17 cellular contexts compared by ENCODE assay signal in genomic region chr13:97134364-97135095, GRCh38.
DNase-seq lines count a peak whose midpoint lies in the region; ATAC-seq, FAIRE-seq and TF ChIP-seq lines count a peak whose summit lies in the region.
"Had no signal": no experiment of that assay in that cellular context is flagged by ENCODE, and none has a peak within 500 bp of the region (broad histone marks: within the 10 kb centered on the region; RNA-seq: fewer than 3 reads in every experiment).

No MANE protein-coding gene starts in this region.

- H3K4me3 Mint-ChIP-seq in neural progenitor cell, result no peak overlapping the region
- H3K4me3 Mint-ChIP-seq in activated T-cell treated with anti-CD3 and anti-CD28 coated beads, Interleukin-2, amount 50 U/mL, for 72 hours, result no peak overlapping the region
- H3K4me3 Mint-ChIP-seq: CD14-positive monocyte, GM23338 had no signal

- H3F3A ChIP-seq in neural progenitor cell (ENCODE audit: low read depth), result no peaks in the 10 kb centered on the region

- H3K36me3 ChIP-seq in bronchial epithelial cell (ENCODE audit: control insufficient read depth, insufficient read depth, low read length) (no peaks in the 10 kb centered on the region), neural progenitor cell (no peaks in the 10 kb centered on the region), spleen (no peaks in the 10 kb centered on the region)

- H3K4me1 ChIP-seq in neural progenitor cell, result peaks cover 12% of the 10 kb centered on the region
- no peaks in the 10 kb centered on the region for H3K4me1 ChIP-seq in spleen

- TF ChIP-seq POLR2A in spleen (IDR thresholded peaks at IDR 0.05), result no peak

- H4K20me1 ChIP-seq in neural progenitor cell (ENCODE audit: low read depth), result no peaks in the 10 kb centered on the region

- TF ChIP-seq CTCF in bronchial epithelial cell (IDR thresholded peaks at IDR 0.05; ENCODE audit: insufficient read depth, low read length, severe bottlenecking) (no peak), neural progenitor cell (IDR thresholded peaks at IDR 0.05) (no peak), spleen (IDR thresholded peaks at IDR 0.05 in 8 of 11, conservative IDR thresholded peaks at IDR 0.05 in 3 of 11) (no peak)

- no peaks in the 10 kb centered on the region for H3K9me3 Mint-ChIP-seq in neural progenitor cell
- no peaks in the 10 kb centered on the region for H3K9me3 Mint-ChIP-seq in activated T-cell treated with anti-CD3 and anti-CD28 coated beads, Interleukin-2, amount 50 U/mL, for 72 hours
- H3K9me3 Mint-ChIP-seq: CD14-positive monocyte, GM23338 had no signal

- H3K79me2 ChIP-seq in neural progenitor cell (ENCODE audit: low read depth), result no peaks in the 10 kb centered on the region

- H3K4me1 Mint-ChIP-seq in neural progenitor cell, result peaks cover 19% of the 10 kb centered on the region
- H3K4me1 Mint-ChIP-seq in activated T-cell treated with anti-CD3 and anti-CD28 coated beads, Interleukin-2, amount 50 U/mL, for 72 hours (ENCODE audit: low read depth), result no peaks in the 10 kb centered on the region
- H3K4me1 Mint-ChIP-seq: CD14-positive monocyte had no signal

- no peaks in the 10 kb centered on the region for H3K36me3 Mint-ChIP-seq in neural progenitor cell
- H3K36me3 Mint-ChIP-seq in activated T-cell treated with anti-CD3 and anti-CD28 coated beads, Interleukin-2, amount 50 U/mL, for 72 hours (ENCODE audit: insufficient read depth in 2 of 2), result no peaks in the 10 kb centered on the region
- H3K36me3 Mint-ChIP-seq: CD14-positive monocyte had no signal

- FAIRE-seq in bronchial epithelial cell (lab: Jason Lieb, UNC), result peak; percentile 64
- FAIRE-seq: GM12878, GM19239 had no signal

- no peak overlapping the region for H3K4me3 ChIP-seq in bronchial epithelial cell (ENCODE audit: low read depth, low read length)
- H3K4me3 ChIP-seq in neural progenitor cell, result no peak overlapping the region
- H3K4me3 ChIP-seq in spleen, result no peak overlapping the region
- H3K4me3 ChIP-seq: GM12878, GM23338 had no signal

- no peak overlapping the region for H3K4me2 ChIP-seq in neural progenitor cell
- H3K4me2 ChIP-seq: GM23338, KMS-11 had no signal

- H3K27me3 Mint-ChIP-seq in neural progenitor cell (ENCODE audit: insufficient read depth, low read depth), result peaks cover 16% of the 10 kb centered on the region
- H3K27me3 Mint-ChIP-seq in activated T-cell treated with anti-CD3 and anti-CD28 coated beads, Interleukin-2, amount 50 U/mL, for 72 hours (ENCODE audit: low read depth), result peaks cover 26% of the 10 kb centered on the region

- H3K9me3 ChIP-seq in neural progenitor cell (ENCODE audit: low read depth) (no peaks in the 10 kb centered on the region), spleen (no peaks in the 10 kb centered on the region)

- no peak overlapping the region for H3K27ac ChIP-seq in neural progenitor cell
- no peak overlapping the region for H3K27ac ChIP-seq in spleen
- H3K27ac ChIP-seq: KMS-11, RWPE1 had no signal

- DNase-seq in EH (ENCODE audit: low read depth) (peak; percentile 18), M059J (ENCODE audit: low read depth) (peak; percentile 70), bronchial epithelial cell (ENCODE audit: low read depth) (no peak), neural progenitor cell (ENCODE audit: low spot score) (no peak), spleen (no peak)
- DNase-seq in activated T-cell treated with anti-CD3 and anti-CD28 coated beads, Interleukin-2, amount 50 U/mL, for 72 hours, result no peak
- DNase-seq: MM.1S, NCI-H1105 treated with DMSO at 0.1 percent for 48 hours, NCI-H1930 had no signal

- no peak for ATAC-seq in GM19455 (IDR thresholded peaks at IDR 0.05; ENCODE audit: unreplicated experiment)
- no peak for ATAC-seq in HG02763 (IDR thresholded peaks at IDR 0.05; ENCODE audit: unreplicated experiment)
- ATAC-seq in activated T-cell treated with anti-CD3 and anti-CD28 coated beads, Interleukin-2, amount 50 U/mL, for 72 hours (replicated peaks in 1 of 2), result no peak
- ATAC-seq: GM12878, GM23338 had no signal

- 90 to 96% (median 93%) methylated on average over 11 of the region's 11 CpGs for WGBS in spleen, 5 donors

- H3K9ac ChIP-seq in neural progenitor cell, result no peak overlapping the region
- H3K9ac ChIP-seq: KMS-11 had no signal

- H3K27ac Mint-ChIP-seq in neural progenitor cell, result peak overlapping the region; percentile 12
- H3K27ac Mint-ChIP-seq in activated T-cell treated with anti-CD3 and anti-CD28 coated beads, Interleukin-2, amount 50 U/mL, for 72 hours, result no peak overlapping the region
- H3K27ac Mint-ChIP-seq: CD14-positive monocyte, GM23338 had no signal

- intact Hi-C loops in spleen (cut with DNase I; ENCODE audit: low total_unique reads), result no loop called here

- no peak overlapping the region for H2AFZ ChIP-seq in neural progenitor cell (replicated peaks)
- H2AFZ ChIP-seq: GM23338 had no signal

- H3K27me3 ChIP-seq in bronchial epithelial cell (ENCODE audit: control insufficient read depth, insufficient read depth, low read length), result no peaks in the 10 kb centered on the region
- no peaks in the 10 kb centered on the region for H3K27me3 ChIP-seq in neural progenitor cell
- H3K27me3 ChIP-seq in spleen (replicated peaks in 1 of 7), result peaks cover 0 to 3% (median 0%) of the 10 kb centered on the region in 7 donors

Comparison
In these comparisons a context has a peak if more than half of its experiments do, and no peak if none do; other contexts are left out.
1. DNase-seq: peak in EH (single experiment) and M059J (single experiment); none in bronchial epithelial cell (single experiment), neural progenitor cell (single experiment), spleen (single experiment) and activated T-cell treated with anti-CD3 and anti-CD28 coated beads, Interleukin-2, amount 50 U/mL, for 72 hours (0 of 2).